39 cellular contexts compared by ENCODE assay signal in genomic region chr10:70307096-70307495, GRCh38. TPM values are rescaled to one million over a fixed set of nuclear protein-coding genes. Genes with fewer than 3 reads are reported as not detected.
"Had no signal": no experiment of that assay in that cellular context is flagged by ENCODE, and none has a peak within 500 bp of the region (broad histone marks: within the 10 kb centered on the region; RNA-seq: fewer than 3 reads in every experiment).

No MANE protein-coding gene starts in this region.

- H3K27ac ChIP-seq: adrenal gland, body of pancreas, breast epithelium, Peyer's patch, VCaP had no signal

- H3K27me3 Mint-ChIP-seq: activated B cell treated with CpG ODN at 0.5 μM for 24 hours; activated CD4-positive, alpha-beta memory T cell treated with anti-CD3 and anti-CD28 coated beads for 36 hours had no signal

- H3K27ac Mint-ChIP-seq: activated B cell treated with CpG ODN at 0.5 μM for 24 hours; activated CD4-positive, alpha-beta memory T cell treated with anti-CD3 and anti-CD28 coated beads for 36 hours; activated naive CD4-positive, alpha-beta T cell treated with anti-CD3 and anti-CD28 coated beads for 36 hours; activated naive CD4-positive, alpha-beta T cell treated with anti-CD3 and anti-CD28 coated beads, Interleukin-2, amount 50 U/mL, for 72 hours; activated T-helper 1 cell treated with anti-CD3 and anti-CD28 coated beads, Interleukin-12 subunit alpha, Interleukin-12 subunit beta, Interleukin-2, Interleukin-4 antibody, amounts not matched to agents 30 ng/mL and 10 ng/mL and 1 ng/mL, durations not matched to agents 14 hours and 24 hours and 36 hours; IgD-negative memory B cell had no signal

- H3K9me3 ChIP-seq: adrenal gland, body of pancreas, breast epithelium, MG63, Peyer's patch had no signal

- DNase-seq: activated B cell treated with CpG ODN at 0.5 μM for 24 hours; activated CD4-positive, alpha-beta memory T cell treated with anti-CD3 and anti-CD28 coated beads for 36 hours; activated CD4-positive, alpha-beta T cell treated with anti-CD3 and anti-CD28 coated beads for 4 hours; activated CD4-positive, alpha-beta T cell treated with anti-CD3 and anti-CD28 coated beads, Interleukin-2, amount 50 U/mL, for 1 hour; activated CD4-positive, CD25-positive, alpha-beta regulatory T cell treated with anti-CD3 and anti-CD28 coated beads, Interleukin-2, amount 50 U/mL, for 72 hours; activated CD8-positive, alpha-beta memory T cell treated with anti-CD3 and anti-CD28 coated beads, Interleukin-2, amount 50 U/mL, for 4 hours; activated gamma-delta T cell treated with Interleukin-2 at 50 U/mL for 16 hours; activated naive CD4-positive, alpha-beta T cell treated with anti-CD3 and anti-CD28 coated beads for 36 hours; activated T-cell treated with anti-CD3 and anti-CD28 coated beads for 4 hours; activated T-cell treated with anti-CD3 and anti-CD28 coated beads, Interleukin-2, amount 50 U/mL, for 4 hours; adrenal gland; body of pancreas; caudate nucleus; Kasumi-1; KBM-7; MG63; NCI-H1048; NCI-H1105 treated with DMSO at 0.1 percent for 48 hours; NCI-H1436; NCI-H1694; NCI-H1930; NCI-H2081 treated with DMSO at 0.1 percent for 48 hours; NCI-H345; NCI-H510A; NCI-H526; NCI-H774; PC-3; Peyer's patch; RPMI8226; SW 1271; T-helper 1 cell; T-helper 2 cell; T-helper 9 cell had no signal

- H3K4me1 ChIP-seq: adrenal gland, body of pancreas, breast epithelium, Peyer's patch had no signal

- H3K4me3 ChIP-seq: adrenal gland, body of pancreas, breast epithelium, MG63, Peyer's patch had no signal

- H3K27me3 ChIP-seq: adrenal gland, body of pancreas, breast epithelium, MG63, Peyer's patch had no signal

- ATAC-seq: activated naive CD4-positive, alpha-beta T cell treated with anti-CD3 and anti-CD28 coated beads, Interleukin-2, amount 50 U/mL, for 72 hours; activated T-cell treated with anti-CD3 and anti-CD28 coated beads, Interleukin-2, amount 50 U/mL, for 4 hours; body of pancreas; PC-3 had no signal

- H3K9me3 Mint-ChIP-seq: activated B cell treated with CpG ODN at 0.5 μM for 24 hours; activated CD4-positive, alpha-beta memory T cell treated with anti-CD3 and anti-CD28 coated beads for 36 hours; activated naive CD4-positive, alpha-beta T cell treated with anti-CD3 and anti-CD28 coated beads for 36 hours; activated naive CD4-positive, alpha-beta T cell treated with anti-CD3 and anti-CD28 coated beads, Interleukin-2, amount 50 U/mL, for 72 hours; activated T-cell treated with anti-CD3 and anti-CD28 coated beads, Interleukin-2, amount 50 U/mL, for 4 hours; activated T-helper 1 cell treated with anti-CD3 and anti-CD28 coated beads, Interleukin-12 subunit alpha, Interleukin-12 subunit beta, Interleukin-2, Interleukin-4 antibody, amounts not matched to agents 30 ng/mL and 10 ng/mL and 1 ng/mL, durations not matched to agents 14 hours and 24 hours and 36 hours; IgD-negative memory B cell had no signal

- H3K36me3 Mint-ChIP-seq: activated CD4-positive, alpha-beta memory T cell treated with anti-CD3 and anti-CD28 coated beads for 36 hours; activated naive CD4-positive, alpha-beta T cell treated with anti-CD3 and anti-CD28 coated beads, Interleukin-2, amount 50 U/mL, for 72 hours; IgD-negative memory B cell had no signal

- H3K4me3 Mint-ChIP-seq: activated B cell treated with CpG ODN at 0.5 μM for 24 hours; activated CD4-positive, alpha-beta memory T cell treated with anti-CD3 and anti-CD28 coated beads for 36 hours; activated naive CD4-positive, alpha-beta T cell treated with anti-CD3 and anti-CD28 coated beads for 36 hours; activated T-cell treated with anti-CD3 and anti-CD28 coated beads, Interleukin-2, amount 50 U/mL, for 4 hours; activated T-helper 1 cell treated with anti-CD3 and anti-CD28 coated beads, Interleukin-12 subunit alpha, Interleukin-12 subunit beta, Interleukin-2, Interleukin-4 antibody, amounts not matched to agents 30 ng/mL and 10 ng/mL and 1 ng/mL, durations not matched to agents 14 hours and 24 hours and 36 hours; IgD-negative memory B cell had no signal

- FAIRE-seq: astrocyte had no signal

- H3K36me3 ChIP-seq: adrenal gland, breast epithelium, MG63, Peyer's patch had no signal

RNA-seq across cellular contexts. Expression of gene NPFFR1, which starts 23.3 kb away (rescaled TPM):
- total RNA-seq: activated B cell treated with CpG ODN at 0.5 μM for 24 hours; activated naive CD4-positive, alpha-beta T cell treated with anti-CD3 and anti-CD28 coated beads for 36 hours; activated naive CD4-positive, alpha-beta T cell treated with anti-CD3 and anti-CD28 coated beads, Interleukin-2, amount 50 U/mL, for 72 hours; activated T-cell treated with anti-CD3 and anti-CD28 coated beads, Interleukin-2, amount 50 U/mL, for 4 hours; activated T-helper 1 cell treated with anti-CD3 and anti-CD28 coated beads, Interleukin-12 subunit alpha, Interleukin-12 subunit beta, Interleukin-2, Interleukin-4 antibody, amounts not matched to agents 30 ng/mL and 10 ng/mL and 1 ng/mL, durations not matched to agents 14 hours and 24 hours and 36 hours; astrocyte; body of pancreas; PC-3; Peyer's patch had no signal
- polyA plus RNA-seq: IgD-negative memory B cell had no signal
